In genomic region chr4:2393353-2394270, GRCh38 we compare ENCODE assay signal across 10 cellular contexts. TPM values are rescaled to one million over a fixed set of nuclear protein-coding genes. Genes with fewer than 3 reads are reported as not detected.
DNase-seq lines count a peak whose midpoint lies in the region; ATAC-seq and TF ChIP-seq lines count a peak whose summit lies in the region.
"Had no signal": no experiment of that assay in that cellular context is flagged by ENCODE, and none has a peak within 500 bp of the region (broad histone marks: within the 10 kb centered on the region; RNA-seq: fewer than 3 reads in every experiment).

No MANE protein-coding gene starts in this region.

- POLR2A ChIA-PET in MCF 10A (lab: Yijun Ruan, JAX): interaction anchor here (1.1 kb wide), 1 partner anchor 19 kb away, joined by 3 read pairs; no protein-coding TSS in a partner anchor

- no peaks in the 10 kb centered on the region for H3K36me3 Mint-ChIP-seq in MCF 10A (ENCODE audit: insufficient read depth, unreplicated experiment)
- peaks cover 2% of the 10 kb centered on the region for H3K36me3 Mint-ChIP-seq in activated T-helper 1 cell treated with anti-CD3 and anti-CD28 coated beads, Interleukin-12 subunit alpha, Interleukin-12 subunit beta, Interleukin-2, Interleukin-4 antibody, amounts not matched to agents 30 ng/mL and 10 ng/mL and 1 ng/mL, durations not matched to agents 14 hours and 24 hours and 36 hours (ENCODE audit: low read depth)

- no peaks in the 10 kb centered on the region for H3K4me1 ChIP-seq in breast epithelium
- peaks cover 5% of the 10 kb centered on the region for H3K4me1 ChIP-seq in upper lobe of right lung
- H3K4me1 ChIP-seq in effector memory CD4-positive, alpha-beta T cell (ENCODE audit: control insufficient read depth, insufficient read depth, low read length, poor library complexity, severe bottlenecking): peaks cover 13% of the 10 kb centered on the region

- H3K27me3 ChIP-seq in breast epithelium: no peaks in the 10 kb centered on the region
- no peaks in the 10 kb centered on the region for H3K27me3 ChIP-seq in upper lobe of right lung
- no peaks in the 10 kb centered on the region for H3K27me3 ChIP-seq in effector memory CD4-positive, alpha-beta T cell (replicated peaks; ENCODE audit: control insufficient read depth, insufficient read depth, low read length, poor library complexity, severe bottlenecking)

- TF ChIP-seq CTCF in breast epithelium (IDR thresholded peaks at IDR 0.05) (no peak), MCF 10A (IDR thresholded peaks at IDR 0.05; ENCODE audit: unreplicated experiment) (no peak), upper lobe of right lung (IDR thresholded peaks at IDR 0.05) (no peak)

- no peak for DNase-seq in breast epithelium (ENCODE audit: low spot score in 2 of 2)
- DNase-seq in MCF 10A (ENCODE audit: unreplicated experiment): no peak
- DNase-seq in activated T-helper 1 cell treated with anti-CD3 and anti-CD28 coated beads, Interleukin-12 subunit alpha, Interleukin-12 subunit beta, Interleukin-2, Interleukin-4 antibody, amounts not matched to agents 30 ng/mL and 10 ng/mL and 1 ng/mL, durations not matched to agents 14 hours and 24 hours and 36 hours (ENCODE audit: low spot score): no peak
- DNase-seq in left colon: peak in 1 of 2 donors; percentile 51
- DNase-seq in upper lobe of right lung: no peak
- DNase-seq in RKO (ENCODE audit: low spot score): no peak
- DNase-seq in effector memory CD4-positive, alpha-beta T cell: no peak
- DNase-seq: central memory CD4-positive, alpha-beta T cell; SK-N-SH had no signal

- TF ChIP-seq POLR2A in breast epithelium (IDR thresholded peaks at IDR 0.05): no peak

- peaks cover 8% of the 10 kb centered on the region for H3K27me3 Mint-ChIP-seq in MCF 10A (ENCODE audit: insufficient read depth, unreplicated experiment)
- H3K27me3 Mint-ChIP-seq in activated T-helper 1 cell treated with anti-CD3 and anti-CD28 coated beads, Interleukin-12 subunit alpha, Interleukin-12 subunit beta, Interleukin-2, Interleukin-4 antibody, amounts not matched to agents 30 ng/mL and 10 ng/mL and 1 ng/mL, durations not matched to agents 14 hours and 24 hours and 36 hours (ENCODE audit: insufficient read depth): peaks cover 30% of the 10 kb centered on the region

- H3K27ac ChIP-seq in breast epithelium (no peak overlapping the region), upper lobe of right lung (no peak overlapping the region)
- H3K27ac ChIP-seq in effector memory CD4-positive, alpha-beta T cell (ENCODE audit: insufficient read depth, low read length, poor library complexity, severe bottlenecking): no peak overlapping the region

- H3K9me3 ChIP-seq in breast epithelium (no peaks in the 10 kb centered on the region), upper lobe of right lung (no peaks in the 10 kb centered on the region)
- no peaks in the 10 kb centered on the region for H3K9me3 ChIP-seq in effector memory CD4-positive, alpha-beta T cell (ENCODE audit: control insufficient read depth, low read length)
- H3K9me3 ChIP-seq: SK-N-SH had no signal

- no TSS peak for BruUV-seq in MCF 10A (replicated peaks; lab: Mats Ljungman, UMichigan)

- no peak overlapping the region for H3K27ac Mint-ChIP-seq in MCF 10A (ENCODE audit: low read depth, unreplicated experiment)
- H3K27ac Mint-ChIP-seq in activated T-helper 1 cell treated with anti-CD3 and anti-CD28 coated beads, Interleukin-12 subunit alpha, Interleukin-12 subunit beta, Interleukin-2, Interleukin-4 antibody, amounts not matched to agents 30 ng/mL and 10 ng/mL and 1 ng/mL, durations not matched to agents 14 hours and 24 hours and 36 hours: no peak overlapping the region

- ATAC-seq in left colon (peak; percentile 61), upper lobe of right lung (peak; percentile 74), HG02840 (IDR thresholded peaks at IDR 0.05; ENCODE audit: low FRiP score, unreplicated experiment) (no peak)

- H3K4me3 Mint-ChIP-seq in MCF 10A (ENCODE audit: unreplicated experiment): no peak overlapping the region
- peak overlapping the region; percentile 33 for H3K4me3 Mint-ChIP-seq in activated T-helper 1 cell treated with anti-CD3 and anti-CD28 coated beads, Interleukin-12 subunit alpha, Interleukin-12 subunit beta, Interleukin-2, Interleukin-4 antibody, amounts not matched to agents 30 ng/mL and 10 ng/mL and 1 ng/mL, durations not matched to agents 14 hours and 24 hours and 36 hours

- peaks cover 9% of the 10 kb centered on the region for H3K4me1 Mint-ChIP-seq in MCF 10A (ENCODE audit: insufficient read depth, unreplicated experiment)
- H3K4me1 Mint-ChIP-seq in activated T-helper 1 cell treated with anti-CD3 and anti-CD28 coated beads, Interleukin-12 subunit alpha, Interleukin-12 subunit beta, Interleukin-2, Interleukin-4 antibody, amounts not matched to agents 30 ng/mL and 10 ng/mL and 1 ng/mL, durations not matched to agents 14 hours and 24 hours and 36 hours (ENCODE audit: low read depth): peaks cover 14% of the 10 kb centered on the region

- CTCF ChIA-PET in MCF 10A (lab: Yijun Ruan, JAX): interaction anchor here (1.0 to 1.9 kb wide), 2 partner anchors 9 to 17 kb away, joined by 3 to 7 read pairs; no protein-coding TSS in a partner anchor

- H3K4me3 ChIP-seq in breast epithelium: peak overlapping the region in 2 of 3 donors; percentile 36 to 51
- peak overlapping the region; percentile 19 for H3K4me3 ChIP-seq in upper lobe of right lung
- H3K4me3 ChIP-seq in effector memory CD4-positive, alpha-beta T cell (ENCODE audit: insufficient read depth, low read depth, low read length, poor library complexity, severe bottlenecking): no peak overlapping the region

- no peaks in the 10 kb centered on the region for H3K9me3 Mint-ChIP-seq in MCF 10A (ENCODE audit: unreplicated experiment)
- H3K9me3 Mint-ChIP-seq in activated T-helper 1 cell treated with anti-CD3 and anti-CD28 coated beads, Interleukin-12 subunit alpha, Interleukin-12 subunit beta, Interleukin-2, Interleukin-4 antibody, amounts not matched to agents 30 ng/mL and 10 ng/mL and 1 ng/mL, durations not matched to agents 14 hours and 24 hours and 36 hours: no peaks in the 10 kb centered on the region

- intact Hi-C loops in breast epithelium (cut with DNase I; ENCODE audit: low total_unique reads): no loop called here
- intact Hi-C loops in MCF 10A (cut with micrococcal nuclease): no loop called here
- intact Hi-C loops in activated T-helper 1 cell treated with anti-CD3 and anti-CD28 coated beads, Interleukin-12 subunit alpha, Interleukin-12 subunit beta, Interleukin-2, Interleukin-4 antibody, amounts not matched to agents 30 ng/mL and 10 ng/mL and 1 ng/mL, durations not matched to agents 14 hours and 24 hours and 36 hours (cut with micrococcal nuclease): no loop called here
- intact Hi-C loops in left colon (cut with DNase I, micrococcal nuclease): no loop called here
- intact Hi-C loops in upper lobe of right lung (cut with DNase I): no loop called here

- no peaks in the 10 kb centered on the region for H3K36me3 ChIP-seq in breast epithelium
- no peaks in the 10 kb centered on the region for H3K36me3 ChIP-seq in upper lobe of right lung
- no peaks in the 10 kb centered on the region for H3K36me3 ChIP-seq in effector memory CD4-positive, alpha-beta T cell (ENCODE audit: control insufficient read depth, insufficient read depth, low read length)

RNA-seq across cellular contexts. Expression of gene ZFYVE28, which starts 24.8 kb away (rescaled TPM):
- total RNA-seq in breast epithelium (10 to 100 TPM; 12.3 to 14.1 (median 13.9) TPM), MCF 10A (2022) (1.6 and 2.5 TPM in 2 replicates), left colon (10 to 100 TPM; 31.9 to 48.7 TPM), upper lobe of right lung (16.6 TPM)
- total RNA-seq in activated T-helper 1 cell treated with anti-CD3 and anti-CD28 coated beads, Interleukin-12 subunit alpha, Interleukin-12 subunit beta, Interleukin-2, Interleukin-4 antibody, amounts not matched to agents 30 ng/mL and 10 ng/mL and 1 ng/mL, durations not matched to agents 14 hours and 24 hours and 36 hours: 4.6 and 5.1 TPM in 2 replicates

RNA-seq across cellular contexts. Expression of gene CFAP99, which starts 25.1 kb away (rescaled TPM):
- total RNA-seq in breast epithelium: 1 to 10 TPM in 1 of 3 donors, under 1 TPM in 1, not detected in 1; 0.15 to 2.0 TPM
- 0.16 TPM in 1 of 2 replicates, not detected in the other for total RNA-seq in MCF 10A (2022)
- total RNA-seq in activated T-helper 1 cell treated with anti-CD3 and anti-CD28 coated beads, Interleukin-12 subunit alpha, Interleukin-12 subunit beta, Interleukin-2, Interleukin-4 antibody, amounts not matched to agents 30 ng/mL and 10 ng/mL and 1 ng/mL, durations not matched to agents 14 hours and 24 hours and 36 hours: not detected in 2 replicates
- under 1 TPM; 0.46 to 0.73 TPM for total RNA-seq in left colon
- total RNA-seq in upper lobe of right lung: not detected
